Comparison of ENCODE assay signal across 1 cellular context in the genomic region with DNA sequence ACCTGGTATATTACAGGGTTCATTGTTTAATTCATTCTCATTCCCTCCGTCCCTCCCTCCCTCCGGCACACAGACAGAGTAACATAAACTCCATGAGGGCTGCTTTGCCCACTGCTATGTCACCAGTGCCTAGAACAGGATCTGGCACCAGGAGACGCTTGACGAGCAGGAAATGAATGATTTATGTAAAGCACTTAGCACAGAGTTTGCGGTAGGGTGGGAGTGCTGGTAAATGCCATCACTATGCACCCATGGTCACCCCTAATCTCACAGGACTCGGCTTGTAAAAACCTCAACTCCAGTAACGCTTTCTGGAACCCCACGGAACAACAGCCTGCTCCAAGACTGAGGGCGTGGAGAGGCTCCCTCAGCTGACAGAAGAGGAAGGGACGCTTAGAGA.
TF ChIP-seq lines count a peak whose summit lies in the region.

No MANE protein-coding gene starts in this region.

TF ChIP-seq in WTC11, 78 proteins besides CTCF, POLR2A, EP300 and RAD21 (continued from another document):
- TF ChIP-seq, protein P1, sequence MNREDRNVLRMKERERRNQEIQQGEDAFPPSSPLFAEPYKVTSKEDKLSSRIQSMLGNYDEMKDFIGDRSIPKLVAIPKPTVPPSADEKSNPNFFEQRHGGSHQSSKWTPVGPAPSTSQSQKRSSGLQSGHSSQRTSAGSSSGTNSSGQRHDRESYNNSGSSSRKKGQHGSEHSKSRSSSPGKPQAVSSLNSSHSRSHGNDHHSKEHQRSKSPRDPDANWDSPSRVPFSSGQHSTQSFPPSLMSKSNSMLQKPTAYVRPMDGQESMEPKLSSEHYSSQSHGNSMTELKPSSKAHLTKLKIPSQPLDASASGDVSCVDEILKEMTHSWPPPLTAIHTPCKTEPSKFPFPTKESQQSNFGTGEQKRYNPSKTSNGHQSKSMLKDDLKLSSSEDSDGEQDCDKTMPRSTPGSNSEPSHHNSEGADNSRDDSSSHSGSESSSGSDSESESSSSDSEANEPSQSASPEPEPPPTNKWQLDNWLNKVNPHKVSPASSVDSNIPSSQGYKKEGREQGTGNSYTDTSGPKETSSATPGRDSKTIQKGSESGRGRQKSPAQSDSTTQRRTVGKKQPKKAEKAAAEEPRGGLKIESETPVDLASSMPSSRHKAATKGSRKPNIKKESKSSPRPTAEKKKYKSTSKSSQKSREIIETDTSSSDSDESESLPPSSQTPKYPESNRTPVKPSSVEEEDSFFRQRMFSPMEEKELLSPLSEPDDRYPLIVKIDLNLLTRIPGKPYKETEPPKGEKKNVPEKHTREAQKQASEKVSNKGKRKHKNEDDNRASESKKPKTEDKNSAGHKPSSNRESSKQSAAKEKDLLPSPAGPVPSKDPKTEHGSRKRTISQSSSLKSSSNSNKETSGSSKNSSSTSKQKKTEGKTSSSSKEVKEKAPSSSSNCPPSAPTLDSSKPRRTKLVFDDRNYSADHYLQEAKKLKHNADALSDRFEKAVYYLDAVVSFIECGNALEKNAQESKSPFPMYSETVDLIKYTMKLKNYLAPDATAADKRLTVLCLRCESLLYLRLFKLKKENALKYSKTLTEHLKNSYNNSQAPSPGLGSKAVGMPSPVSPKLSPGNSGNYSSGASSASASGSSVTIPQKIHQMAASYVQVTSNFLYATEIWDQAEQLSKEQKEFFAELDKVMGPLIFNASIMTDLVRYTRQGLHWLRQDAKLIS (CRISPR knock-in tag; IDR thresholded peaks at IDR 0.05; ENCODE audit: borderline replicate concordance), result no peak
- TF ChIP-seq ZNF281 (CRISPR knock-in tag; IDR thresholded peaks at IDR 0.05) (no peak), RORB (CRISPR knock-in tag; IDR thresholded peaks at IDR 0.05) (no peak), PREB (CRISPR knock-in tag; IDR thresholded peaks at IDR 0.05; ENCODE audit: borderline replicate concordance) (no peak), NR3C1 (CRISPR knock-in tag; conservative IDR thresholded peaks at IDR 0.05; ENCODE audit: low read depth) (no peak), ZNF416 (CRISPR knock-in tag; IDR thresholded peaks at IDR 0.05) (no peak), TP53 (CRISPR knock-in tag; IDR thresholded peaks at IDR 0.05) (no peak), ZNF532 (CRISPR knock-in tag; IDR thresholded peaks at IDR 0.05; ENCODE audit: borderline replicate concordance) (no peak), AR (CRISPR knock-in tag; IDR thresholded peaks at IDR 0.05) (no peak), SP1 (CRISPR knock-in tag; conservative IDR thresholded peaks at IDR 0.05) (no peak), ESRRA (CRISPR knock-in tag; IDR thresholded peaks at IDR 0.05; ENCODE audit: borderline replicate concordance) (no peak)
- TF ChIP-seq, protein P2, sequence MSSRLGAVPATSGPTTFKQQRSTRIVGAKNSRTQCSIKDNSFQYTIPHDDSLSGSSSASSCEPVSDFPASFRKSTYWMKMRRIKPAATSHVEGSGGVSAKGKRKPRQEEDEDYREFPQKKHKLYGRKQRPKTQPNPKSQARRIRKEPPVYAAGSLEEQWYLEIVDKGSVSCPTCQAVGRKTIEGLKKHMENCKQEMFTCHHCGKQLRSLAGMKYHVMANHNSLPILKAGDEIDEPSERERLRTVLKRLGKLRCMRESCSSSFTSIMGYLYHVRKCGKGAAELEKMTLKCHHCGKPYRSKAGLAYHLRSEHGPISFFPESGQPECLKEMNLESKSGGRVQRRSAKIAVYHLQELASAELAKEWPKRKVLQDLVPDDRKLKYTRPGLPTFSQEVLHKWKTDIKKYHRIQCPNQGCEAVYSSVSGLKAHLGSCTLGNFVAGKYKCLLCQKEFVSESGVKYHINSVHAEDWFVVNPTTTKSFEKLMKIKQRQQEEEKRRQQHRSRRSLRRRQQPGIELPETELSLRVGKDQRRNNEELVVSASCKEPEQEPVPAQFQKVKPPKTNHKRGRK (CRISPR knock-in tag; IDR thresholded peaks at IDR 0.05; ENCODE audit: borderline replicate concordance), result no peak
